In genomic region chr14:104792945-104793702, GRCh38 we compare ENCODE assay signal across 10 cellular contexts. TPM values are rescaled to one million over a fixed set of nuclear protein-coding genes. Genes with fewer than 3 reads are reported as not detected.
DNase-seq lines count a peak whose midpoint lies in the region; ATAC-seq and TF ChIP-seq lines count a peak whose summit lies in the region.
"Had no signal": no experiment of that assay in that cellular context is flagged by ENCODE, and none has a peak within 500 bp of the region (broad histone marks: within the 10 kb centered on the region; RNA-seq: fewer than 3 reads in every experiment).

No MANE protein-coding gene starts in this region.

- peak overlapping the region; percentile 72 for H3K9ac ChIP-seq in Loucy (ENCODE audit: low read depth, low read length, poor library complexity, severe bottlenecking)
- no peak overlapping the region for H3K9ac ChIP-seq in neural progenitor cell

- H4K20me1 ChIP-seq in Loucy (ENCODE audit: insufficient read depth, low read length, poor library complexity, severe bottlenecking): peaks cover 58% of the 10 kb centered on the region
- H4K20me1 ChIP-seq in neural progenitor cell (ENCODE audit: low read depth): peaks cover 71% of the 10 kb centered on the region

- no peaks in the 10 kb centered on the region for H3K36me3 ChIP-seq in CD4-positive, CD25-positive, alpha-beta regulatory T cell (ENCODE audit: control insufficient read depth, insufficient read depth, low read length)
- H3K36me3 ChIP-seq in Loucy (ENCODE audit: insufficient read depth, low read length): no peaks in the 10 kb centered on the region; the same call in 1 of the 2 replicates
- no peaks in the 10 kb centered on the region for H3K36me3 ChIP-seq in neural progenitor cell

- peaks cover 69% of the 10 kb centered on the region for H3K79me2 ChIP-seq in Loucy (ENCODE audit: insufficient read depth, low read length)
- peaks cover 36% of the 10 kb centered on the region for H3K79me2 ChIP-seq in neural progenitor cell (ENCODE audit: low read depth)

- no peaks in the 10 kb centered on the region for H3K36me3 Mint-ChIP-seq in CD4-positive, CD25-positive, alpha-beta regulatory T cell
- peaks cover 2% of the 10 kb centered on the region for H3K36me3 Mint-ChIP-seq in neural progenitor cell

- no peak for ATAC-seq in CD4-positive, CD25-positive, alpha-beta regulatory T cell (ENCODE audit: low read depth in 2 of 2)
- ATAC-seq in GM18498 (IDR thresholded peaks at IDR 0.05; ENCODE audit: unreplicated experiment): no peak

- H3K4me2 ChIP-seq in Loucy (ENCODE audit: low read depth, low read length, poor library complexity, severe bottlenecking): peak overlapping the region; percentile 90
- H3K4me2 ChIP-seq in neural progenitor cell: peak overlapping the region; percentile 100

- H3K27me3 ChIP-seq in CD4-positive, CD25-positive, alpha-beta regulatory T cell (ENCODE audit: control insufficient read depth, insufficient read depth, low read length): no peaks in the 10 kb centered on the region
- no peaks in the 10 kb centered on the region for H3K27me3 ChIP-seq in Loucy (ENCODE audit: insufficient read depth, low read length, poor library complexity, severe bottlenecking)
- peaks cover 24% of the 10 kb centered on the region for H3K27me3 ChIP-seq in neural progenitor cell

- no peak for DNase-seq in CD4-positive, CD25-positive, alpha-beta regulatory T cell
- no peak for DNase-seq in choroid plexus epithelial cell (ENCODE audit: low read depth)
- DNase-seq in neural progenitor cell (ENCODE audit: low spot score): peak; percentile 59
- no peak for DNase-seq in DMS153 treated with DMSO at 0.1 percent for 48 hours (lab: John Stamatoyannopoulos, UW; ENCODE audit: unreplicated experiment)
- no peak for DNase-seq in stimulated activated CD4-positive, alpha-beta T cell treated with anti-CD3 and anti-CD28 coated beads, Interleukin-4, amount 100 ng/mL, for 1 hour
- DNase-seq in NCI-H526 treated with DMSO at 0.1 percent for 48 hours (lab: John Stamatoyannopoulos, UW): no peak
- DNase-seq: NCI-H187 treated with DMSO at 0.1 percent for 48 hours, T1000 had no signal

- no peaks in the 10 kb centered on the region for H3K27me3 Mint-ChIP-seq in CD4-positive, CD25-positive, alpha-beta regulatory T cell
- peaks cover 12% of the 10 kb centered on the region for H3K27me3 Mint-ChIP-seq in neural progenitor cell (ENCODE audit: insufficient read depth, low read depth)

- no peak overlapping the region for H3K4me3 ChIP-seq in CD4-positive, CD25-positive, alpha-beta regulatory T cell (ENCODE audit: low read depth, low read length)
- H3K4me3 ChIP-seq in Loucy (ENCODE audit: low read length, poor library complexity, severe bottlenecking) (peak overlapping the region; percentile 75), choroid plexus epithelial cell (ENCODE audit: low read depth, low read length) (no peak overlapping the region), neural progenitor cell (peak overlapping the region; percentile 95)

- no peak overlapping the region for H3K27ac ChIP-seq in CD4-positive, CD25-positive, alpha-beta regulatory T cell (ENCODE audit: insufficient read depth, low read length, poor library complexity, severe bottlenecking)
- H3K27ac ChIP-seq in neural progenitor cell: no peak overlapping the region

- peak; percentile 33; the same call in 1 of the 2 replicates for TF ChIP-seq CTCF in Loucy (conservative IDR thresholded peaks at IDR 0.05; ENCODE audit: low read length)
- TF ChIP-seq CTCF in choroid plexus epithelial cell (conservative IDR thresholded peaks at IDR 0.05; ENCODE audit: low read depth, low read length): peak; percentile 13
- peak; percentile 52 for TF ChIP-seq CTCF in neural progenitor cell (IDR thresholded peaks at IDR 0.05)

- H3K4me1 ChIP-seq in CD4-positive, CD25-positive, alpha-beta regulatory T cell (ENCODE audit: control insufficient read depth, insufficient read depth, low read length, poor library complexity, severe bottlenecking): peaks cover 40% of the 10 kb centered on the region
- H3K4me1 ChIP-seq in Loucy (ENCODE audit: insufficient read depth, low read length, poor library complexity, severe bottlenecking) (peaks cover 46% of the 10 kb centered on the region), neural progenitor cell (peaks cover 24% of the 10 kb centered on the region)

- H3K27ac Mint-ChIP-seq in CD4-positive, CD25-positive, alpha-beta regulatory T cell: peak overlapping the region; percentile 11 to 89 (median 81)
- H3K27ac Mint-ChIP-seq in neural progenitor cell: peak overlapping the region; percentile 83

- no peaks in the 10 kb centered on the region for H3F3A ChIP-seq in Loucy (ENCODE audit: low read depth)
- peaks cover 25% of the 10 kb centered on the region for H3F3A ChIP-seq in neural progenitor cell (ENCODE audit: low read depth)

- no peaks in the 10 kb centered on the region for H3K9me3 ChIP-seq in CD4-positive, CD25-positive, alpha-beta regulatory T cell (ENCODE audit: control insufficient read depth in 2 of 2, low read length in 2 of 2)
- no peaks in the 10 kb centered on the region for H3K9me3 ChIP-seq in Loucy (ENCODE audit: insufficient read depth, low read depth, low read length)
- no peaks in the 10 kb centered on the region for H3K9me3 ChIP-seq in neural progenitor cell (ENCODE audit: low read depth)

- H2AFZ ChIP-seq in Loucy (ENCODE audit: low read length): no peak overlapping the region
- no peak overlapping the region for H2AFZ ChIP-seq in neural progenitor cell (replicated peaks)

- peaks cover 0 to 53% (median 14%) of the 10 kb centered on the region in 4 donors for H3K4me1 Mint-ChIP-seq in CD4-positive, CD25-positive, alpha-beta regulatory T cell
- peaks cover 33% of the 10 kb centered on the region for H3K4me1 Mint-ChIP-seq in neural progenitor cell

- no peaks in the 10 kb centered on the region for H3K9me2 ChIP-seq in Loucy (replicated peaks; ENCODE audit: low read depth, low read length)

- peak overlapping the region; percentile 89 to 95 (median 91) for H3K4me3 Mint-ChIP-seq in CD4-positive, CD25-positive, alpha-beta regulatory T cell
- H3K4me3 Mint-ChIP-seq in neural progenitor cell: peak overlapping the region; percentile 95

- H3K9me3 Mint-ChIP-seq in CD4-positive, CD25-positive, alpha-beta regulatory T cell: no peaks in the 10 kb centered on the region
- H3K9me3 Mint-ChIP-seq in neural progenitor cell: no peaks in the 10 kb centered on the region

RNA-seq across cellular contexts. Expression of gene AKT1, which starts 2.4 kb away (rescaled TPM):
- total RNA-seq in CD4-positive, CD25-positive, alpha-beta regulatory T cell: 86.0 TPM
- polyA plus RNA-seq in CD4-positive, CD25-positive, alpha-beta regulatory T cell: 10 to 100 TPM in 2 of 4 donors, 1 to 10 TPM in 2; 6.3 to 19.8 (median 12.4) TPM
- total RNA-seq in neural progenitor cell (ENCODE audit: low replicate concordance): 67.2 and 92.4 TPM in 2 replicates

RNA-seq across cellular contexts. Expression of gene ZBTB42, which starts 7.8 kb away (rescaled TPM):
- 3.6 TPM for total RNA-seq in CD4-positive, CD25-positive, alpha-beta regulatory T cell
- 1 to 10 TPM; 1.3 to 2.1 (median 1.9) TPM for polyA plus RNA-seq in CD4-positive, CD25-positive, alpha-beta regulatory T cell
- 0.41 and 1.1 TPM in 2 replicates for total RNA-seq in neural progenitor cell (ENCODE audit: low replicate concordance)

RNA-seq across cellular contexts. Expression of gene SIVA1, which starts 40.2 kb away (rescaled TPM):
- total RNA-seq in CD4-positive, CD25-positive, alpha-beta regulatory T cell: 82.6 TPM
- polyA plus RNA-seq in CD4-positive, CD25-positive, alpha-beta regulatory T cell: 100 to 1,000 TPM; 234 to 281 (median 246) TPM
- 139 and 231 TPM in 2 replicates for total RNA-seq in neural progenitor cell (ENCODE audit: low replicate concordance)

Comparison
In these comparisons a context has a peak if more than half of its experiments do, and no peak if none do; other contexts are left out.
1. H3K4me3 ChIP-seq: peak in Loucy (single experiment) and neural progenitor cell (single experiment); none in CD4-positive, CD25-positive, alpha-beta regulatory T cell (single experiment) and choroid plexus epithelial cell (single experiment).
2. Peak in every context shown above with its lines, with median percentiles within 50 percentile points of each other: CTCF ChIP-seq.